10 cellular contexts compared by ENCODE assay signal in genomic region chr3:149371001-149371722, GRCh38. TPM values are rescaled to one million over a fixed set of nuclear protein-coding genes. Genes with fewer than 3 reads are reported as not detected.
DNase-seq lines count a peak whose midpoint lies in the region; ATAC-seq, FAIRE-seq and TF ChIP-seq lines count a peak whose summit lies in the region.
"Had no signal": no experiment of that assay in that cellular context is flagged by ENCODE, and none has a peak within 500 bp of the region (broad histone marks: within the 10 kb centered on the region; RNA-seq: fewer than 3 reads in every experiment).

No MANE protein-coding gene starts in this region.

- H3K36me3 Mint-ChIP-seq in HFFc6 (ENCODE audit: low read depth), result peaks cover 38% of the 10 kb centered on the region
- H3K36me3 Mint-ChIP-seq in activated naive CD4-positive, alpha-beta T cell treated with anti-CD3 and anti-CD28 coated beads for 36 hours (ENCODE audit: low read depth), result no peaks in the 10 kb centered on the region
- H3K36me3 Mint-ChIP-seq: immature natural killer cell had no signal

- CTCF ChIA-PET in RWPE1 (lab: Yijun Ruan, JAX), result interaction anchor here (0.6 to 0.8 kb wide), 4 partner anchors 9 to 396 kb away, joined by 3 to 6 read pairs (median 4); partner anchors contain the start of gene WWTR1
- CTCF ChIA-PET in activated naive CD4-positive, alpha-beta T cell treated with anti-CD3 and anti-CD28 coated beads for 36 hours (lab: Charles Lee), result no interaction called here

- H3K27ac ChIP-seq in RWPE1, result no peak overlapping the region
- H3K27ac ChIP-seq in small intestine (ENCODE audit: low read depth in 1 of 2, low read length in 1 of 2), result peak overlapping the region in 1 of 2 donors; percentile 65

- POLR2A ChIA-PET in RWPE1 (lab: Yijun Ruan, JAX; ENCODE audit: low non-redundant PET), result no interaction called here

- in situ Hi-C loops in GM13977 (cut with MboI; ENCODE audit: low pct_unique_long_range_greater_than_20kb, low sequenced_read_pairs, unreplicated experiment), result no loop called here

- FAIRE-seq in small intestine (lab: Jason Lieb, UNC), result no peak

- no peak for ATAC-seq in GM18517 (IDR thresholded peaks at IDR 0.05; ENCODE audit: unreplicated experiment)

- H3K4me1 ChIP-seq in small intestine (ENCODE audit: control insufficient read depth in 2 of 2, insufficient read depth in 1 of 2, low read depth in 1 of 2, low read length in 1 of 2), result peaks cover 0 to 10% of the 10 kb centered on the region in 2 donors

- H3K27ac Mint-ChIP-seq in HFFc6, result peak overlapping the region; percentile 85
- H3K27ac Mint-ChIP-seq in activated naive CD4-positive, alpha-beta T cell treated with anti-CD3 and anti-CD28 coated beads for 36 hours, result no peak overlapping the region
- H3K27ac Mint-ChIP-seq: immature natural killer cell had no signal

- H3K4me3 ChIP-seq in fibroblast of pulmonary artery (replicated peaks; ENCODE audit: low read depth, low read length) (peak overlapping the region; percentile 11), small intestine (ENCODE audit: low read depth in 1 of 2, low read length in 2 of 2) (no peak overlapping the region)

- H3K27me3 ChIP-seq in small intestine (ENCODE audit: control insufficient read depth in 2 of 2, insufficient read depth in 2 of 2, low read length in 2 of 2), result no peaks in the 10 kb centered on the region

- intact Hi-C loops in activated naive CD4-positive, alpha-beta T cell treated with anti-CD3 and anti-CD28 coated beads for 36 hours (cut with micrococcal nuclease), result no loop called here

- peak; percentile 48 for DNase-seq in HFFc6
- peak; percentile 48 for DNase-seq in RWPE1 (ENCODE audit: low spot score)
- peak; percentile 84 for DNase-seq in fibroblast of pulmonary artery (ENCODE audit: low read depth)
- DNase-seq in small intestine, result peak; percentile 43
- DNase-seq in GM13977 (ENCODE audit: low spot score), result no peak
- DNase-seq in activated naive CD4-positive, alpha-beta T cell treated with anti-CD3 and anti-CD28 coated beads for 36 hours, result no peak
- DNase-seq in T-helper 9 cell, result no peak
- DNase-seq: activated naive CD4-positive, alpha-beta T cell treated with anti-CD3 and anti-CD28 coated beads, Interleukin-2, amount 50 U/mL, for 16 hours; immature natural killer cell had no signal

- H3K27me3 Mint-ChIP-seq in HFFc6 (ENCODE audit: insufficient read depth), result no peaks in the 10 kb centered on the region; the same call in 1 of the 2 replicates
- peaks cover 15% of the 10 kb centered on the region for H3K27me3 Mint-ChIP-seq in activated naive CD4-positive, alpha-beta T cell treated with anti-CD3 and anti-CD28 coated beads for 36 hours (ENCODE audit: low read depth)

- H3K9me3 Mint-ChIP-seq in HFFc6, result no peaks in the 10 kb centered on the region
- H3K9me3 Mint-ChIP-seq in activated naive CD4-positive, alpha-beta T cell treated with anti-CD3 and anti-CD28 coated beads for 36 hours, result no peaks in the 10 kb centered on the region
- H3K9me3 Mint-ChIP-seq: immature natural killer cell had no signal

- WGBS in small intestine, 3 donors, result 38 to 43% (median 42%) methylated on average over 7 of the region's 7 CpGs

- TF ChIP-seq CTCF in HFFc6 (IDR thresholded peaks at IDR 0.05) (peak; percentile 30; the same call in 1 of the 2 replicates), RWPE1 (conservative IDR thresholded peaks at IDR 0.05; ENCODE audit: low read depth) (no peak), fibroblast of pulmonary artery (IDR thresholded peaks at IDR 0.05; ENCODE audit: low read length, missing control alignments) (no peak), GM13977 (IDR thresholded peaks at IDR 0.05; ENCODE audit: extremely low read depth, insufficient read depth, missing control alignments) (no peak)

- H3K9me3 ChIP-seq in small intestine (ENCODE audit: control insufficient read depth, low read depth), result no peaks in the 10 kb centered on the region

- no peaks in the 10 kb centered on the region for H3K36me3 ChIP-seq in small intestine (ENCODE audit: control insufficient read depth in 2 of 2, insufficient read depth in 2 of 2, low read length in 2 of 2)

- H3K4me3 Mint-ChIP-seq in HFFc6, result peak overlapping the region; percentile 70
- no peak overlapping the region for H3K4me3 Mint-ChIP-seq in activated naive CD4-positive, alpha-beta T cell treated with anti-CD3 and anti-CD28 coated beads for 36 hours
- H3K4me3 Mint-ChIP-seq: immature natural killer cell had no signal

- H3K4me1 Mint-ChIP-seq in HFFc6 (ENCODE audit: low read depth), result peaks cover 89% of the 10 kb centered on the region
- H3K4me1 Mint-ChIP-seq in activated naive CD4-positive, alpha-beta T cell treated with anti-CD3 and anti-CD28 coated beads for 36 hours (ENCODE audit: low read depth), result peaks cover 8% of the 10 kb centered on the region
- H3K4me1 Mint-ChIP-seq: immature natural killer cell had no signal

RNA-seq across cellular contexts. Expression of gene TM4SF1, which starts 6.3 kb away (rescaled TPM):
- total RNA-seq in HFFc6 (2021; fragmentation: NEBNext Ultra II Directional; extraction: Animal tissue kit (Norgen Biotek cat#: 25700)), result 10 to 100 TPM in 4 of 6 experiments, 1 to 10 TPM in 2; 6.5 to 80.1 (median 74.8) TPM
- polyA plus RNA-seq in small intestine, result 10 to 100 TPM in 2 of 3 donors, 1 to 10 TPM in 1; 3.1 to 88.4 (median 10.5) TPM
- total RNA-seq in activated naive CD4-positive, alpha-beta T cell treated with anti-CD3 and anti-CD28 coated beads for 36 hours, result not detected
- polyA plus RNA-seq: immature natural killer cell had no signal

RNA-seq across cellular contexts. Expression of gene TM4SF18, which starts 37.7 kb away (rescaled TPM):
- under 1 TPM in 4 of 6 experiments, not detected in 2; 0.05 to 0.19 (median 0.09) TPM for total RNA-seq in HFFc6 (2021; fragmentation: NEBNext Ultra II Directional; extraction: Animal tissue kit (Norgen Biotek cat#: 25700))
- 1 to 10 TPM in 1 of 3 donors, under 1 TPM in 1, not detected in 1; 0.27 to 1.1 TPM for polyA plus RNA-seq in small intestine
- not detected for total RNA-seq in activated naive CD4-positive, alpha-beta T cell treated with anti-CD3 and anti-CD28 coated beads for 36 hours
- polyA plus RNA-seq: immature natural killer cell had no signal

Comparison
In these comparisons a context has a peak if more than half of its experiments do, and no peak if none do; other contexts are left out.
1. DNase-seq: peak in HFFc6 (single experiment), RWPE1 (single experiment), fibroblast of pulmonary artery (single experiment) and small intestine (single experiment); none in GM13977 (single experiment), activated naive CD4-positive, alpha-beta T cell treated with anti-CD3 and anti-CD28 coated beads for 36 hours (single experiment) and T-helper 9 cell (single experiment).
2. RNA of gene TM4SF1, which starts 6.3 kb away (total RNA-seq): 6.5 to 80.1 TPM in HFFc6; not detected in activated naive CD4-positive, alpha-beta T cell treated with anti-CD3 and anti-CD28 coated beads for 36 hours; every median in the first group is over 4 times any median in the second.